In genomic region chr9:93095205-93096130, GRCh38 we compare ENCODE assay signal across 9 cellular contexts. TPM values are rescaled to one million over a fixed set of nuclear protein-coding genes. Genes with fewer than 3 reads are reported as not detected.
DNase-seq lines count a peak whose midpoint lies in the region; ATAC-seq, FAIRE-seq and TF ChIP-seq lines count a peak whose summit lies in the region.
"Had no signal": no experiment of that assay in that cellular context is flagged by ENCODE, and none has a peak within 500 bp of the region (broad histone marks: within the 10 kb centered on the region; RNA-seq: fewer than 3 reads in every experiment).

No MANE protein-coding gene starts in this region.

- peak overlapping the region; percentile 73 for H2AFZ ChIP-seq in keratinocyte (ENCODE audit: control insufficient read depth, low read length)

- H3K27me3 ChIP-seq in keratinocyte (ENCODE audit: control insufficient read depth, extremely low read depth, insufficient read depth, low read length) = no peaks in the 10 kb centered on the region

- no peak for TF ChIP-seq CTCF in keratinocyte (optimal IDR thresholded peaks at IDR 0.05 in 1 of 3, IDR thresholded peaks at IDR 0.05 in 1 of 3, conservative IDR thresholded peaks at IDR 0.05 in 1 of 3; ENCODE audit: extremely low read depth in 1 of 3, insufficient read depth in 2 of 3, low read length in 3 of 3)

- H3K27me3 Mint-ChIP-seq in central memory CD8-positive, alpha-beta T cell = no peaks in the 10 kb centered on the region

- peaks cover 18% of the 10 kb centered on the region for H3K36me3 Mint-ChIP-seq in central memory CD8-positive, alpha-beta T cell (ENCODE audit: insufficient read depth)

- peak overlapping the region; percentile 74 for H3K9ac ChIP-seq in keratinocyte (ENCODE audit: control insufficient read depth, extremely low read depth, insufficient read depth, low read length)

- TF ChIP-seq POLR2A in GM19099 (IDR thresholded peaks at IDR 0.05; ENCODE audit: extremely low read depth, insufficient read length, low read depth) = peak; percentile 69

- H3K4me3 ChIP-seq in keratinocyte (ENCODE audit: control insufficient read depth in 2 of 3, extremely low read depth in 1 of 3, insufficient read depth in 2 of 3, low read depth in 1 of 3, low read length in 3 of 3) = peak overlapping the region; percentile 47 to 72 (median 56)

- peak overlapping the region; percentile 78 for H3K27ac ChIP-seq in keratinocyte (ENCODE audit: control insufficient read depth, insufficient read depth, low read length)

- H3K79me2 ChIP-seq in keratinocyte (ENCODE audit: control insufficient read depth, insufficient read depth, low read length) = peaks cover 23% of the 10 kb centered on the region

- H3K9me3 Mint-ChIP-seq in central memory CD8-positive, alpha-beta T cell = no peaks in the 10 kb centered on the region

- H3K9me3 ChIP-seq in keratinocyte (ENCODE audit: control insufficient read depth, low read depth, low read length) = peaks cover 4% of the 10 kb centered on the region

- ATAC-seq in HG03354 (IDR thresholded peaks at IDR 0.05; ENCODE audit: poor library complexity, severe bottlenecking, unreplicated experiment) = peak; percentile 62
- ATAC-seq in activated CD4-positive, CD25-positive, alpha-beta regulatory T cell treated with anti-CD3 and anti-CD28 coated beads, Interleukin-2, amount 50 U/mL, for 24 hours = peak; percentile 73 to 77
- peak; percentile 80 for ATAC-seq in central memory CD8-positive, alpha-beta T cell (replicated peaks; ENCODE audit: extremely low read depth, poor library complexity, severe bottlenecking)

- peaks cover 7% of the 10 kb centered on the region for H4K20me1 ChIP-seq in keratinocyte (ENCODE audit: control insufficient read depth, extremely low read depth, insufficient read depth, low read length)

- DNase-seq in AML-193 (lab: John Stamatoyannopoulos, UW) (peak; percentile 99 to 100), NCI-H446 (lab: John Stamatoyannopoulos, UW) (peak; percentile 88 to 98), keratinocyte (ENCODE audit: low read depth, low spot score) (peak; percentile 90)
- DNase-seq in central memory CD8-positive, alpha-beta T cell (ENCODE audit: low spot score in 2 of 2) = peak; percentile 100
- peak; percentile 100 for DNase-seq in stimulated activated CD4-positive, alpha-beta T cell treated with anti-CD3 and anti-CD28 coated beads, Interleukin-12 subunit alpha, Interleukin-12 subunit beta, amount 100 ng/mL, for 4 hours

- H3K4me2 ChIP-seq in keratinocyte (ENCODE audit: control insufficient read depth, extremely low read depth, insufficient read depth, low read depth, low read length) = peak overlapping the region; percentile 73

- peak overlapping the region; percentile 94 for H3K27ac Mint-ChIP-seq in central memory CD8-positive, alpha-beta T cell (ENCODE audit: low read depth)

- peaks cover 4% of the 10 kb centered on the region for H3K9me1 ChIP-seq in keratinocyte (ENCODE audit: control insufficient read depth, extremely low read depth, insufficient read depth, low read length)

- H3K4me1 Mint-ChIP-seq in central memory CD8-positive, alpha-beta T cell = peaks cover 55% of the 10 kb centered on the region

- FAIRE-seq in keratinocyte (lab: Jason Lieb, UNC) = no peak
- FAIRE-seq: TTC549 had no signal

- no peaks in the 10 kb centered on the region for H3K36me3 ChIP-seq in keratinocyte (ENCODE audit: control insufficient read depth in 2 of 2, extremely low read depth in 1 of 2, insufficient read depth in 2 of 2, low read length in 2 of 2)

- dilution Hi-C loops in keratinocyte (cut with MboI; ENCODE audit: extremely low pct_ligation_motif_present, low sequenced_read_pairs) = no loop called here

- H3K4me3 Mint-ChIP-seq in central memory CD8-positive, alpha-beta T cell = peak overlapping the region; percentile 88

- H3K4me1 ChIP-seq in keratinocyte (ENCODE audit: control insufficient read depth, extremely low read depth, insufficient read depth, low read length) = peaks cover 36% of the 10 kb centered on the region

RNA-seq across cellular contexts. Expression of gene CARD19, which starts 0.5 kb away (rescaled TPM):
- polyA plus RNA-seq in keratinocyte = 30.8 to 67.4 TPM (median 36.7 TPM) in 3 replicates
- 2.9 TPM for polyA plus RNA-seq in keratinocyte (2011; ENCODE audit: low read depth)
- polyA plus RNA-seq in keratinocyte (2011; cell fraction: cytosol; rRNA removed) = 23.3 and 66.3 TPM in 2 replicates
- 37.0 and 49.3 TPM in 2 replicates for polyA plus RNA-seq in keratinocyte (2011; cell fraction: nucleus; rRNA removed)
- polyA plus RNA-seq in keratinocyte (2012; ENCODE audit: low replicate concordance) = 17.6 and 45.3 TPM in 2 replicates
- polyA minus RNA-seq in keratinocyte = 12.3 to 46.8 TPM (median 18.6 TPM) in 3 replicates
- 59.5 TPM for polyA minus RNA-seq in keratinocyte (2011; cell fraction: cytosol; rRNA and poly(A)+ RNA removed)
- 14.5 and 15.4 TPM in 2 replicates for polyA minus RNA-seq in keratinocyte (2011; cell fraction: nucleus; rRNA and poly(A)+ RNA removed)

RNA-seq across cellular contexts. Expression of gene SUSD3, which starts 37.0 kb away (rescaled TPM):
- 0.20 to 0.37 TPM in 2 of 3 replicates, not detected in the other for polyA plus RNA-seq in keratinocyte
- polyA plus RNA-seq in keratinocyte (2011; ENCODE audit: low read depth) = not detected
- polyA plus RNA-seq in keratinocyte (2011; cell fraction: cytosol; rRNA removed) = 0.18 and 0.19 TPM in 2 replicates
- not detected in 2 replicates for polyA plus RNA-seq in keratinocyte (2011; cell fraction: nucleus; rRNA removed)
- polyA plus RNA-seq in keratinocyte (2012; ENCODE audit: low replicate concordance) = not detected in 2 replicates
- 0.32 TPM in 1 of 3 replicates, not detected in the others for polyA minus RNA-seq in keratinocyte
- not detected for polyA minus RNA-seq in keratinocyte (2011; cell fraction: cytosol; rRNA and poly(A)+ RNA removed)
- not detected in 2 replicates for polyA minus RNA-seq in keratinocyte (2011; cell fraction: nucleus; rRNA and poly(A)+ RNA removed)

RNA-seq across cellular contexts. Expression of gene NINJ1, which starts 38.6 kb away (rescaled TPM):
- 7.4 to 16.5 TPM (median 7.7 TPM) in 3 replicates for polyA plus RNA-seq in keratinocyte
- 4.7 TPM for polyA plus RNA-seq in keratinocyte (2011; ENCODE audit: low read depth)
- polyA plus RNA-seq in keratinocyte (2011; cell fraction: cytosol; rRNA removed) = 13.2 and 23.7 TPM in 2 replicates
- polyA plus RNA-seq in keratinocyte (2011; cell fraction: nucleus; rRNA removed) = 6.6 and 10.2 TPM in 2 replicates
- polyA plus RNA-seq in keratinocyte (2012; ENCODE audit: low replicate concordance) = 15.1 and 22.9 TPM in 2 replicates
- polyA minus RNA-seq in keratinocyte = 6.7 to 25.6 TPM (median 13.6 TPM) in 3 replicates
- 17.1 TPM for polyA minus RNA-seq in keratinocyte (2011; cell fraction: cytosol; rRNA and poly(A)+ RNA removed)
- polyA minus RNA-seq in keratinocyte (2011; cell fraction: nucleus; rRNA and poly(A)+ RNA removed) = 3.6 and 5.2 TPM in 2 replicates

Comparison
In these comparisons a context has a peak if more than half of its experiments do, and no peak if none do; other contexts are left out.
1. Peak in every context shown above with its lines: DNase-seq, ATAC-seq, H3K4me3 ChIP-seq and H3K27ac ChIP-seq.